Comparison of ENCODE assay signal across 23 cellular contexts in the genomic region with DNA sequence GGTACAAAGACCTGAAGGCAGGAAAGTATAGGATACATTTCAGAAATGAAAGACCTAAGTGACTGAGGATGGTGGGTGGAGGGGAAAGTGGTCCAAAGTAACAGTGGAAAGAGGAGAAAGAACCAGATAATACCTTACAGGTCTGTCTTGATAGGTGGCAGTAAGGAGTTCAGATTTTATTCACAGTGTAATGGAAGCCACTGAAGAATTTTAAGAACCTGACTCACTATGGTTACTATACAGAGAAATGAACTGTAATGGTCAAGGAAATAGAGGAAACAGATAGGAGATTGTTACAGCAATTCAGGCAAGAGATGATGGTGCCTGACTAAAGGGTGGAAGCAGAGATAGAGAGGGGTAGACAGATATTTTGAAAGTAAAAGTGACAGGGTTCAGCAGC. TPM values are rescaled to one million over a fixed set of nuclear protein-coding genes. Genes with fewer than 3 reads are reported as not detected.
DNase-seq lines count a peak whose midpoint lies in the region; ATAC-seq, FAIRE-seq and TF ChIP-seq lines count a peak whose summit lies in the region.
"Had no signal": no experiment of that assay in that cellular context is flagged by ENCODE, and none has a peak within 500 bp of the region (broad histone marks: within the 10 kb centered on the region; RNA-seq: fewer than 3 reads in every experiment).

No MANE protein-coding gene starts in this region.

- H3K4me1 ChIP-seq in GM23338 (ENCODE audit: insufficient read depth) (no peaks in the 10 kb centered on the region), OCI-LY3 (ENCODE audit: low read length) (no peaks in the 10 kb centered on the region), endothelial cell of umbilical vein (ENCODE audit: control insufficient read depth, extremely low read depth, insufficient read depth, low read length) (no peaks in the 10 kb centered on the region), pancreas (no peaks in the 10 kb centered on the region), gastrocnemius medialis (peaks cover 0 to 5% of the 10 kb centered on the region in 2 donors)
- H3K4me1 ChIP-seq: BLaER1, SJCRH30 had no signal

- dilution Hi-C loops in endothelial cell of umbilical vein (cut with MboI; ENCODE audit: extremely low pct_ligation_motif_present, low sequenced_read_pairs) = no loop called here

- POLR2A ChIA-PET in endothelial cell of umbilical vein (lab: Charles Lee) = no interaction called here

- intact Hi-C loops in endothelial cell of umbilical vein (cut with micrococcal nuclease) = no loop called here
- intact Hi-C loops in pancreas (cut with DNase I) = no loop called here
- intact Hi-C loops in gastrocnemius medialis (cut with DNase I; ENCODE audit: low total_unique reads) = loop anchor here (5.0 kb wide), 1 partner anchor 45 kb away; no protein-coding TSS in a partner anchor

- TF ChIP-seq POLR2A in endothelial cell of umbilical vein (IDR thresholded peaks at IDR 0.05; ENCODE audit: low read depth, low read length) (no peak), gastrocnemius medialis (IDR thresholded peaks at IDR 0.05) (no peak)

- H3K9me1 ChIP-seq in endothelial cell of umbilical vein (replicated peaks; ENCODE audit: control insufficient read depth, extremely low read depth, insufficient read depth, low read length) = no peaks in the 10 kb centered on the region

- no peaks in the 10 kb centered on the region; the same call in 2 of the 3 replicates for H3K9me3 Mint-ChIP-seq in GM23338
- H3K9me3 Mint-ChIP-seq: activated CD4-positive, alpha-beta T cell treated with anti-CD3 and anti-CD28 coated beads, Interleukin-2, amount 10 ng/mL, durations not matched to agents 24 days and 14 days; activated naive CD4-positive, alpha-beta T cell treated with anti-CD3 and anti-CD28 coated beads, Interleukin-2, amount 50 U/mL, for 24 hours had no signal

- CTCF ChIA-PET in endothelial cell of umbilical vein (lab: Charles Lee) = no interaction called here

- H3K4me1 Mint-ChIP-seq in GM23338 = no peaks in the 10 kb centered on the region
- H3K4me1 Mint-ChIP-seq: activated CD4-positive, alpha-beta T cell treated with anti-CD3 and anti-CD28 coated beads, Interleukin-2, amount 10 ng/mL, durations not matched to agents 24 days and 14 days; activated naive CD4-positive, alpha-beta T cell treated with anti-CD3 and anti-CD28 coated beads, Interleukin-2, amount 50 U/mL, for 24 hours had no signal

- H3K79me2 ChIP-seq in GM23338 (replicated peaks; ENCODE audit: insufficient read depth) (no peaks in the 10 kb centered on the region), OCI-LY3 (ENCODE audit: low read length) (no peaks in the 10 kb centered on the region), endothelial cell of umbilical vein (ENCODE audit: control insufficient read depth, insufficient read depth, low read length) (no peaks in the 10 kb centered on the region)

- H3K4me3 Mint-ChIP-seq in GM23338 = no peak overlapping the region
- H3K4me3 Mint-ChIP-seq: activated CD4-positive, alpha-beta T cell treated with anti-CD3 and anti-CD28 coated beads, Interleukin-2, amount 10 ng/mL, durations not matched to agents 24 days and 14 days; activated naive CD4-positive, alpha-beta T cell treated with anti-CD3 and anti-CD28 coated beads, Interleukin-2, amount 50 U/mL, for 24 hours had no signal

- no peak overlapping the region for H3K4me2 ChIP-seq in GM23338
- 0 out of 2 replicates have a peak overlapping the region, but pooled peaks have one; percentile 6 for H3K4me2 ChIP-seq in OCI-LY3 (ENCODE audit: low read length)
- H3K4me2 ChIP-seq in endothelial cell of umbilical vein (ENCODE audit: insufficient read depth, low read length) = no peak overlapping the region
- H3K4me2 ChIP-seq: BLaER1, hepatocyte had no signal

- H3K9me3 ChIP-seq in OCI-LY3 (ENCODE audit: insufficient read depth, low read length) (no peaks in the 10 kb centered on the region), endothelial cell of umbilical vein (replicated peaks; ENCODE audit: control insufficient read depth, insufficient read depth, low read length) (no peaks in the 10 kb centered on the region), pancreas (no peaks in the 10 kb centered on the region), gastrocnemius medialis (no peaks in the 10 kb centered on the region)
- H3K9me3 ChIP-seq: BLaER1, SJCRH30, thyroid gland had no signal

- peak; percentile 26 for DNase-seq in GM23338 (ENCODE audit: low spot score)
- DNase-seq in endothelial cell of umbilical vein (ENCODE audit: low read depth, low spot score) = no peak
- peak; percentile 76 for DNase-seq in renal cortical epithelial cell (ENCODE audit: low read depth)
- no peak for DNase-seq in pancreas
- no peak for DNase-seq in GF-D8 (lab: John Stamatoyannopoulos, UW)
- DNase-seq in gastrocnemius medialis = no peak
- DNase-seq: activated CD4-positive, alpha-beta T cell treated with anti-CD3 and anti-CD28 coated beads, Interleukin-2, amount 10 ng/mL, durations not matched to agents 24 days and 14 days; activated T-cell treated with anti-CD3 and anti-CD28 coated beads for 4 hours; brain microvascular endothelial cell; DMS153; left colon; NCI-H146; NCI-H446; SJCRH30; small intestine; T-helper 9 cell; thyroid gland had no signal

- H3K27me3 Mint-ChIP-seq in GM23338 (ENCODE audit: insufficient read depth, low read depth, poor library complexity) = peaks cover 2% of the 10 kb centered on the region

- no peak overlapping the region for H2AFZ ChIP-seq in GM23338
- no peak overlapping the region for H2AFZ ChIP-seq in OCI-LY3 (ENCODE audit: low read depth, low read length)
- H2AFZ ChIP-seq in endothelial cell of umbilical vein (ENCODE audit: low read depth, low read length) = no peak overlapping the region
- H2AFZ ChIP-seq: hepatocyte, parathyroid adenoma had no signal

- peak; percentile 60 for ATAC-seq in GM23338
- no peak for ATAC-seq in pancreas
- ATAC-seq in gastrocnemius medialis = no peak
- ATAC-seq: left colon had no signal

- H3K9me2 ChIP-seq in GM23338 (ENCODE audit: insufficient read depth) = no peaks in the 10 kb centered on the region

- H3K27me3 ChIP-seq in GM23338 (ENCODE audit: insufficient read depth) = no peaks in the 10 kb centered on the region
- no peaks in the 10 kb centered on the region for H3K27me3 ChIP-seq in OCI-LY3 (ENCODE audit: low read depth, low read length)
- no peaks in the 10 kb centered on the region for H3K27me3 ChIP-seq in endothelial cell of umbilical vein (ENCODE audit: control insufficient read depth in 2 of 2, insufficient read depth in 2 of 2, low read length in 2 of 2)
- H3K27me3 ChIP-seq in pancreas = no peaks in the 10 kb centered on the region
- no peaks in the 10 kb centered on the region for H3K27me3 ChIP-seq in gastrocnemius medialis
- H3K27me3 ChIP-seq: BLaER1, brain microvascular endothelial cell, hepatocyte, SJCRH30, thyroid gland had no signal

- H3K36me3 Mint-ChIP-seq in GM23338 (ENCODE audit: low read depth) = no peaks in the 10 kb centered on the region
- H3K36me3 Mint-ChIP-seq: activated naive CD4-positive, alpha-beta T cell treated with anti-CD3 and anti-CD28 coated beads, Interleukin-2, amount 50 U/mL, for 24 hours had no signal

- peak; percentile 8 for FAIRE-seq in endothelial cell of umbilical vein (lab: Jason Lieb, UNC)
- no peak for FAIRE-seq in pancreas (lab: Jason Lieb, UNC)
- FAIRE-seq: HTR-8/SVneo, small intestine had no signal

- H3K27ac Mint-ChIP-seq in GM23338 = no peak overlapping the region
- H3K27ac Mint-ChIP-seq: activated CD4-positive, alpha-beta T cell treated with anti-CD3 and anti-CD28 coated beads, Interleukin-2, amount 10 ng/mL, durations not matched to agents 24 days and 14 days; activated naive CD4-positive, alpha-beta T cell treated with anti-CD3 and anti-CD28 coated beads, Interleukin-2, amount 50 U/mL, for 24 hours had no signal

- H3K9ac ChIP-seq in OCI-LY3 (ENCODE audit: low read length) (no peak overlapping the region), endothelial cell of umbilical vein (replicated peaks; ENCODE audit: extremely low read depth, insufficient read depth, low read length) (no peak overlapping the region)
- H3K9ac ChIP-seq: BLaER1, parathyroid adenoma had no signal

- H4K20me1 ChIP-seq in GM23338 (replicated peaks; ENCODE audit: insufficient read depth) (no peaks in the 10 kb centered on the region), OCI-LY3 (ENCODE audit: insufficient read depth, low read length) (no peaks in the 10 kb centered on the region), endothelial cell of umbilical vein (replicated peaks; ENCODE audit: control insufficient read depth, extremely low read depth, insufficient read depth, low read length) (no peaks in the 10 kb centered on the region)
- H4K20me1 ChIP-seq: BLaER1 had no signal

- no TSS peak for BruUV-seq in endothelial cell of umbilical vein (replicated peaks; lab: Mats Ljungman, UMichigan)

- in situ Hi-C loops in gastrocnemius medialis (cut with MboI; ENCODE audit: low sequenced_read_pairs in 4 of 4) = no loop called here

- H3K4me3 ChIP-seq in GM23338 (no peak overlapping the region), OCI-LY3 (ENCODE audit: low read length) (no peak overlapping the region), endothelial cell of umbilical vein (replicated peaks in 1 of 3; ENCODE audit: insufficient read depth in 1 of 3, low read depth in 1 of 3, low read length in 3 of 3) (no peak overlapping the region), pancreas (no peak overlapping the region), gastrocnemius medialis (no peak overlapping the region)
- H3K4me3 ChIP-seq: BLaER1, hepatocyte, SJCRH30, thyroid gland had no signal

- TF ChIP-seq CTCF in GM23338 (conservative IDR thresholded peaks at IDR 0.05; ENCODE audit: low read depth in 2 of 2) (peak in 1 of 2 experiments; percentile 35; a peak in 2 of 4 replicates), OCI-LY3 (IDR thresholded peaks at IDR 0.05; ENCODE audit: low read depth, low read length) (peak; percentile 21), endothelial cell of umbilical vein (IDR thresholded peaks at IDR 0.05; ENCODE audit: extremely low read depth in 1 of 2, insufficient read depth in 1 of 2, low read depth in 1 of 2, low read length in 2 of 2) (no peak), pancreas (IDR thresholded peaks at IDR 0.05) (no peak), gastrocnemius medialis (IDR thresholded peaks at IDR 0.05 in 4 of 5, conservative IDR thresholded peaks at IDR 0.05 in 1 of 5) (no peak)

- H3F3A ChIP-seq in GM23338 (replicated peaks; ENCODE audit: low read depth) = no peaks in the 10 kb centered on the region

- no peak overlapping the region for H3K27ac ChIP-seq in GM23338 (ENCODE audit: low read depth)
- no peak overlapping the region for H3K27ac ChIP-seq in OCI-LY3 (ENCODE audit: low read length)
- no peak overlapping the region for H3K27ac ChIP-seq in endothelial cell of umbilical vein (ENCODE audit: insufficient read depth, low read depth, low read length)
- H3K27ac ChIP-seq in pancreas = no peak overlapping the region
- no peak overlapping the region for H3K27ac ChIP-seq in gastrocnemius medialis
- H3K27ac ChIP-seq: BLaER1, brain microvascular endothelial cell, hepatocyte, parathyroid adenoma, SJCRH30, thyroid gland had no signal

- H3K36me3 ChIP-seq in GM23338 (ENCODE audit: insufficient read depth) = no peaks in the 10 kb centered on the region
- no peaks in the 10 kb centered on the region for H3K36me3 ChIP-seq in OCI-LY3 (replicated peaks; ENCODE audit: low read depth, low read length)
- no peaks in the 10 kb centered on the region for H3K36me3 ChIP-seq in endothelial cell of umbilical vein (ENCODE audit: control insufficient read depth in 2 of 2, extremely low read depth in 1 of 2, insufficient read depth in 2 of 2, low read length in 2 of 2)
- H3K36me3 ChIP-seq in pancreas = no peaks in the 10 kb centered on the region
- H3K36me3 ChIP-seq in gastrocnemius medialis = no peaks in the 10 kb centered on the region
- H3K36me3 ChIP-seq: BLaER1, brain microvascular endothelial cell, SJCRH30, thyroid gland had no signal

RNA-seq across cellular contexts. Expression of a gene that starts 46.5 kb away (rescaled TPM):
- total RNA-seq in GM23338 (2014; rRNA removed; shearing (Covaris generic)) = 3.4 and 6.0 TPM in 2 replicates
- polyA plus RNA-seq in GM23338 (2016; fragmentation: Nextera tagmentation; extraction: Ambion mirVana) = 5.7 and 6.1 TPM in 2 replicates
- total RNA-seq in endothelial cell of umbilical vein = 17.9 and 18.0 TPM in 2 replicates
- polyA plus RNA-seq in endothelial cell of umbilical vein = 4.2 and 6.0 TPM in 2 replicates
- 3.9 and 4.4 TPM in 2 replicates for polyA plus RNA-seq in endothelial cell of umbilical vein (2011; cell fraction: cytosol; rRNA removed)
- polyA plus RNA-seq in endothelial cell of umbilical vein (2011; cell fraction: nucleus; rRNA removed) = 13.6 and 13.7 TPM in 2 replicates
- polyA plus RNA-seq in endothelial cell of umbilical vein (2012) = 7.8 and 10.2 TPM in 2 replicates
- 12.5 and 21.7 TPM in 2 replicates for polyA minus RNA-seq in endothelial cell of umbilical vein
- 3.9 TPM for polyA minus RNA-seq in endothelial cell of umbilical vein (2011; cell fraction: cytosol; rRNA and poly(A)+ RNA removed)
- polyA minus RNA-seq in endothelial cell of umbilical vein (2011; cell fraction: nucleus; rRNA and poly(A)+ RNA removed) = 50.6 and 62.4 TPM in 2 replicates
- 18.1 and 26.1 TPM in 2 replicates for total RNA-seq in renal cortical epithelial cell
- total RNA-seq in pancreas = 10 to 100 TPM in 2 of 6 donors, 1 to 10 TPM in 4; 6.7 to 23.4 (median 7.2) TPM
- 1 to 10 TPM; 4.4 to 6.8 TPM for polyA plus RNA-seq in pancreas
- total RNA-seq in gastrocnemius medialis = 10 to 100 TPM in 1 of 4 donors, 1 to 10 TPM in 3; 1.8 to 10.6 (median 3.8) TPM
- total RNA-seq: activated CD4-positive, alpha-beta T cell treated with anti-CD3 and anti-CD28 coated beads, Interleukin-2, amount 10 ng/mL, durations not matched to agents 24 days and 14 days had no signal

Comparison
In these comparisons a context has a peak if more than half of its experiments do, and no peak if none do; other contexts are left out.
1. DNase-seq: peak in GM23338 (single experiment) and renal cortical epithelial cell (single experiment); none in endothelial cell of umbilical vein (single experiment), pancreas (0 of 6), GF-D8 (single experiment) and gastrocnemius medialis (0 of 2).